In genomic region chr11:113401718-113402117, GRCh38 we compare ENCODE assay signal across 9 cellular contexts. TPM values are rescaled to one million over a fixed set of nuclear protein-coding genes. Genes with fewer than 3 reads are reported as not detected.
DNase-seq lines count a peak whose midpoint lies in the region; ATAC-seq and TF ChIP-seq lines count a peak whose summit lies in the region.
"Had no signal": no experiment of that assay in that cellular context is flagged by ENCODE, and none has a peak within 500 bp of the region (broad histone marks: within the 10 kb centered on the region; RNA-seq: fewer than 3 reads in every experiment).

No MANE protein-coding gene starts in this region.

- H3K27ac Mint-ChIP-seq in activated T-helper 17 cell treated with anti-CD3 and anti-CD28 coated beads, Interleukin-2, amount 50 U/mL, for 72 hours: no peak overlapping the region
- H3K27ac Mint-ChIP-seq in osteocyte (ENCODE audit: unreplicated experiment): no peak overlapping the region

- no peak overlapping the region for H3K9ac ChIP-seq in adipocyte (ENCODE audit: low read length)

- H3K36me3 ChIP-seq in BE2C: no peaks in the 10 kb centered on the region
- H3K36me3 ChIP-seq in adipocyte (ENCODE audit: control insufficient read depth, insufficient read depth, low read length, severe bottlenecking): no peaks in the 10 kb centered on the region
- H3K36me3 ChIP-seq in kidney epithelial cell (ENCODE audit: control insufficient read depth, insufficient read depth, low read length): no peaks in the 10 kb centered on the region

- no peak overlapping the region for H3K4me3 Mint-ChIP-seq in activated T-helper 17 cell treated with anti-CD3 and anti-CD28 coated beads, Interleukin-2, amount 50 U/mL, for 72 hours
- no peak overlapping the region for H3K4me3 Mint-ChIP-seq in osteocyte (ENCODE audit: unreplicated experiment)

- peak; percentile 72 for DNase-seq in BE2C
- DNase-seq in NCI-H1436 (lab: John Stamatoyannopoulos, UW): peak; percentile 82
- DNase-seq in adipocyte (ENCODE audit: low read depth): peak; percentile 19
- DNase-seq in kidney epithelial cell (ENCODE audit: low read depth): peak; percentile 37
- DNase-seq in osteocyte (ENCODE audit: extremely low spot score, unreplicated experiment): no peak
- DNase-seq in stimulated activated CD4-positive, alpha-beta T cell treated with anti-CD3 and anti-CD28 coated beads, Interleukin-2, amount 100 ng/mL, for 24 hours: no peak
- DNase-seq: retina had no signal

- H3K9me3 ChIP-seq in BE2C: no peaks in the 10 kb centered on the region
- no peaks in the 10 kb centered on the region for H3K9me3 ChIP-seq in adipocyte (ENCODE audit: control insufficient read depth, low read length)

- H3K27me3 ChIP-seq in BE2C: no peaks in the 10 kb centered on the region
- peaks cover 28% of the 10 kb centered on the region for H3K27me3 ChIP-seq in adipocyte (replicated peaks; ENCODE audit: control insufficient read depth, insufficient read depth, low read length)
- peaks cover 9% of the 10 kb centered on the region for H3K27me3 ChIP-seq in kidney epithelial cell (ENCODE audit: control insufficient read depth, insufficient read depth, low read length)

- no peaks in the 10 kb centered on the region for H3K4me1 Mint-ChIP-seq in activated T-helper 17 cell treated with anti-CD3 and anti-CD28 coated beads, Interleukin-2, amount 50 U/mL, for 72 hours
- H3K4me1 Mint-ChIP-seq in osteocyte (ENCODE audit: unreplicated experiment): no peaks in the 10 kb centered on the region

- no peak for ATAC-seq in activated T-helper 17 cell treated with anti-CD3 and anti-CD28 coated beads, Interleukin-2, amount 50 U/mL, for 72 hours (replicated peaks)
- ATAC-seq in HG03521 (IDR thresholded peaks at IDR 0.05; ENCODE audit: unreplicated experiment): no peak

- no peaks in the 10 kb centered on the region for H3K36me3 Mint-ChIP-seq in activated T-helper 17 cell treated with anti-CD3 and anti-CD28 coated beads, Interleukin-2, amount 50 U/mL, for 72 hours (ENCODE audit: low read depth)
- H3K36me3 Mint-ChIP-seq in osteocyte (ENCODE audit: unreplicated experiment): no peaks in the 10 kb centered on the region

- no peaks in the 10 kb centered on the region for H3K27me3 Mint-ChIP-seq in activated T-helper 17 cell treated with anti-CD3 and anti-CD28 coated beads, Interleukin-2, amount 50 U/mL, for 72 hours
- peaks cover 3% of the 10 kb centered on the region for H3K27me3 Mint-ChIP-seq in osteocyte (ENCODE audit: unreplicated experiment)

- H3K9me3 Mint-ChIP-seq in activated T-helper 17 cell treated with anti-CD3 and anti-CD28 coated beads, Interleukin-2, amount 50 U/mL, for 72 hours: no peaks in the 10 kb centered on the region
- H3K9me3 Mint-ChIP-seq in osteocyte (ENCODE audit: unreplicated experiment): no peaks in the 10 kb centered on the region

- H3K4me3 ChIP-seq in BE2C (ENCODE audit: low read depth, low read length): no peak overlapping the region
- H3K4me3 ChIP-seq in adipocyte (ENCODE audit: low read length): no peak overlapping the region
- no peak overlapping the region for H3K4me3 ChIP-seq in kidney epithelial cell (ENCODE audit: low read depth, low read length)

- TF ChIP-seq CTCF in BE2C (IDR thresholded peaks at IDR 0.05; ENCODE audit: low read depth, low read length): no peak
- no peak for TF ChIP-seq CTCF in kidney epithelial cell (IDR thresholded peaks at IDR 0.05; ENCODE audit: insufficient read depth, low read length, poor library complexity, severe bottlenecking)
- no peak for TF ChIP-seq CTCF in osteocyte (IDR thresholded peaks at IDR 0.05)

- H3K4me1 ChIP-seq in BE2C: no peaks in the 10 kb centered on the region
- no peaks in the 10 kb centered on the region for H3K4me1 ChIP-seq in adipocyte (ENCODE audit: control insufficient read depth, insufficient read depth, low read length)

RNA-seq across cellular contexts. Expression of gene ANKK1, which starts 14.1 kb away (rescaled TPM):
- polyA plus RNA-seq in BE2C (2012; ENCODE audit: insufficient read depth, insufficient read length, low read depth): not detected
- total RNA-seq in kidney epithelial cell: 0.50 and 0.75 TPM in 2 replicates
- under 1 TPM; 0.40 to 0.67 TPM for total RNA-seq in activated T-helper 17 cell treated with anti-CD3 and anti-CD28 coated beads, Interleukin-2, amount 50 U/mL, for 72 hours
- total RNA-seq in osteocyte: not detected in 2 replicates

Comparison
In these comparisons a context has a peak if more than half of its experiments do, and no peak if none do; other contexts are left out.
1. DNase-seq: peak in BE2C (single experiment), NCI-H1436 (single experiment), adipocyte (single experiment) and kidney epithelial cell (single experiment); none in osteocyte (single experiment) and stimulated activated CD4-positive, alpha-beta T cell treated with anti-CD3 and anti-CD28 coated beads, Interleukin-2, amount 100 ng/mL, for 24 hours (0 of 2).